1 cellular context compared by ENCODE assay signal in genomic region chr22:36279219-36279666, GRCh38.
TF ChIP-seq lines count a peak whose summit lies in the region.

No MANE protein-coding gene starts in this region.

TF ChIP-seq in HepG2, 621 proteins besides CTCF, POLR2A, EP300 and RAD21 (continued from another document and continues in another):
- TF ChIP-seq SPEN (CRISPR knock-in tag; IDR thresholded peaks at IDR 0.05; ENCODE audit: low read depth) (peak; percentile 41; the same call in 1 of the 2 replicates), ZNF432 (CRISPR knock-in tag; IDR thresholded peaks at IDR 0.05; ENCODE audit: borderline replicate concordance) (no peak), ZNF460 (CRISPR knock-in tag; IDR thresholded peaks at IDR 0.05; ENCODE audit: borderline replicate concordance) (no peak), ATRX (CRISPR knock-in tag; IDR thresholded peaks at IDR 0.05; ENCODE audit: borderline replicate concordance) (no peak), GATA4 (IDR thresholded peaks at IDR 0.05; ENCODE audit: borderline replicate concordance, low read depth) (no peak; the same call in 1 of the 2 replicates), ZNF17 (CRISPR knock-in tag; IDR thresholded peaks at IDR 0.05) (no peak), ZBED4 (CRISPR knock-in tag; IDR thresholded peaks at IDR 0.05; ENCODE audit: borderline replicate concordance) (0 out of 2 replicates have a peak, but pooled peaks have one; percentile 30), ZBTB39 (CRISPR knock-in tag; IDR thresholded peaks at IDR 0.05) (no peak), TCF12 (IDR thresholded peaks at IDR 0.05) (no peak), TCF12 (CRISPR knock-in tag; IDR thresholded peaks at IDR 0.05) (no peak), ZNF841 (CRISPR knock-in tag; IDR thresholded peaks at IDR 0.05; ENCODE audit: borderline replicate concordance) (no peak), U2AF1 (optimal IDR thresholded peaks at IDR 0.05; ENCODE audit: low read depth, low read length) (no peak), ASH2L (IDR thresholded peaks at IDR 0.05; ENCODE audit: insufficient read length, low read depth, low read length) (peak; percentile 54), BCL6 (CRISPR knock-in tag; IDR thresholded peaks at IDR 0.05) (peak; percentile 90), ZNF792 (CRISPR knock-in tag; IDR thresholded peaks at IDR 0.05) (0 out of 2 replicates have a peak, but pooled peaks have one; percentile 52), CEBPG (CRISPR knock-in tag; IDR thresholded peaks at IDR 0.05) (peak; percentile 98), SOX5 (CRISPR knock-in tag; IDR thresholded peaks at IDR 0.05; ENCODE audit: borderline replicate concordance) (peak; percentile 62; the same call in 1 of the 2 replicates), POGK (CRISPR knock-in tag; conservative IDR thresholded peaks at IDR 0.05) (0 out of 2 replicates have a peak, but pooled peaks have one; percentile 41), HNF4A (CRISPR knock-in tag; IDR thresholded peaks at IDR 0.05) (peak; percentile 97), FOXJ3 (CRISPR knock-in tag; IDR thresholded peaks at IDR 0.05; ENCODE audit: borderline replicate concordance) (peak; percentile 97), HNRNPL (IDR thresholded peaks at IDR 0.05; ENCODE audit: low read depth, low read length) (no peak), ZNF18 (CRISPR knock-in tag; IDR thresholded peaks at IDR 0.05; ENCODE audit: insufficient replicate concordance) (no peak), ZBTB25 (CRISPR knock-in tag; IDR thresholded peaks at IDR 0.05) (0 out of 2 replicates have a peak, but pooled peaks have one; percentile 72), KAT8 (CRISPR knock-in tag; IDR thresholded peaks at IDR 0.05) (peak; percentile 48; the same call in 1 of the 2 replicates), ZBTB7B (CRISPR knock-in tag; IDR thresholded peaks at IDR 0.05) (no peak; the same call in 1 of the 2 replicates), ZNF672 (CRISPR knock-in tag; IDR thresholded peaks at IDR 0.05) (no peak), KLF12 (CRISPR knock-in tag; IDR thresholded peaks at IDR 0.05; ENCODE audit: borderline replicate concordance) (no peak), ADNP (CRISPR knock-in tag; IDR thresholded peaks at IDR 0.05) (no peak), CBX5 (CRISPR knock-in tag; IDR thresholded peaks at IDR 0.05; ENCODE audit: borderline replicate concordance) (no peak), FOXO1 (CRISPR knock-in tag; IDR thresholded peaks at IDR 0.05) (peak; percentile 91), ZBTB21 (CRISPR knock-in tag; IDR thresholded peaks at IDR 0.05) (no peak), GRHL1 (CRISPR knock-in tag; conservative IDR thresholded peaks at IDR 0.05) (no peak), HOXA9 (CRISPR knock-in tag; IDR thresholded peaks at IDR 0.05; ENCODE audit: borderline replicate concordance) (no peak), REL (CRISPR knock-in tag; conservative IDR thresholded peaks at IDR 0.05) (no peak), ZMYM4 (CRISPR knock-in tag; IDR thresholded peaks at IDR 0.05) (no peak; the same call in 1 of the 2 replicates), CREB1 (IDR thresholded peaks at IDR 0.05) (0 out of 2 replicates have a peak, but pooled peaks have one; percentile 11), CREB1 (CRISPR knock-in tag; IDR thresholded peaks at IDR 0.05) (peak; percentile 44), KIAA2018 (CRISPR knock-in tag; IDR thresholded peaks at IDR 0.05; ENCODE audit: borderline replicate concordance) (no peak), ZNF10 (CRISPR knock-in tag; IDR thresholded peaks at IDR 0.05; ENCODE audit: borderline replicate concordance, low read depth) (no peak), IKZF1 (IDR thresholded peaks at IDR 0.05) (no peak), ARNT2 (CRISPR knock-in tag; IDR thresholded peaks at IDR 0.05; ENCODE audit: low read depth) (no peak)
